Comparison of ENCODE assay signal across 8 cellular contexts in the genomic region with DNA sequence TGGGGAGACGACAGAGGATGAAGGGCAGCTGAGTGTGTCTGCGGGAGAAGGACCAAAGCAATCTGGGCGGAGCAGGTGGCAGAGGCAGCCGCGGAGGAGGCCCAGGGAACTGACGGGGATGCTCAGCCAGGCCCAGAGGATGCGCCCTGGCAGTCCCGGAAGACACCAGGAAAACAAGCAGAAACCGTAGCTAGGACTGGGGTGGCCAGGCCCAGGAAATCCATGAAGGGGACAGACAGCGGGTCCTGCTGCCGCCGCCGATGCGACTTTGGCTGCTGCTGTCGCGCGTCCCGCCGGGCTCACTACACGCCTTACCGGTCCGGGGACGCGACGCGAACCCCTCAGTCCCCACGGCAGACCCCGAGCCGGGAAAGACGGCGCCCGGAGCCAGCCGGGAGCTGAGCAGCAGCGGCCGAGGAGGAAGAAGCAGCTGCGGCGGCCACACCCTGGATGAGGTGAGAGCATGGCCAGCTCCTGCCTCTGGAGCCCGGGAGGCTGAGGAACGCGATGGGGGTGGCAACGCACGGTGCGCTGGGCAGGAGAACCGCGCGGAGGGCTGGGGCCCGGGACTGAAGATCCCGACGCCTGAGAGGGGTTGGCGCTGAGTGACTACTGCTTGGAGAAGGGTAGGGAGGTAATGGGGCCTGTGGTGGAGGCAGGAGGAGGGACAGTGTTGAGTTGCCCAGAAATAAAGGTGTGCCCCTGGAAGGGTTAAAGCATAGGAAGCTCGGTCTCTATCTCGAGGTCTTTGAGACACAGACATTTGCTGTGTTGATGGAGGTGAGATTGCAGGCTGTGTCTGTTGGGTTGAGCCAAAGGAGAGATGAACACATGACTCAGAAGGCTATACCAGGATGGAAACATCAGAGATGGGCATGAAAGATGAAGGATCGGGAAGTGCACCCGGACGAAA. TPM values are rescaled to one million over a fixed set of nuclear protein-coding genes. Genes with fewer than 3 reads are reported as not detected.
DNase-seq lines count a peak whose midpoint lies in the region; ATAC-seq and TF ChIP-seq lines count a peak whose summit lies in the region.
"Not testable (repeated sequence)": the region's sequence is repeated elsewhere in the genome, so short reads cannot be mapped to it uniquely, and the experiment has no call there.

No MANE protein-coding gene starts in this region.

- not testable (repeated sequence) for TF ChIP-seq POLR2A in uterus (IDR thresholded peaks at IDR 0.05)

- TF ChIP-seq CTCF in Panc1 (IDR thresholded peaks at IDR 0.05); uterus (IDR thresholded peaks at IDR 0.05): not testable (repeated sequence)

- not testable (repeated sequence) for BruUV-seq in Panc1 (replicated peaks; lab: Mats Ljungman, UMichigan)

- POLR2A ChIA-PET in Panc1 (lab: Charles Lee): not testable (repeated sequence)

- DNase-seq in ELR (ENCODE audit: low read depth) (peak; percentile 32), cerebellar cortex (ENCODE audit: low spot score) (peak; percentile 51), head of caudate nucleus (peak in 41 of 42 donors; percentile 1 to 68 (median 29)), medulla oblongata (ENCODE audit: extremely low spot score) (peak; percentile 4), retina (peak; percentile 67), uterus (peak in 1 of 2 donors; percentile 28)
- not testable (repeated sequence) for DNase-seq in Panc1 (ENCODE audit: low read depth, low spot score); activated T-cell treated with anti-CD3 and anti-CD28 coated beads, Interleukin-2, amount 50 U/mL, for 4 hours

- H3K27me3 Mint-ChIP-seq in activated T-cell treated with anti-CD3 and anti-CD28 coated beads, Interleukin-2, amount 50 U/mL, for 4 hours (ENCODE audit: low read depth): not testable (repeated sequence)

- H3K9me3 Mint-ChIP-seq in activated T-cell treated with anti-CD3 and anti-CD28 coated beads, Interleukin-2, amount 50 U/mL, for 4 hours: not testable (repeated sequence)

- intact Hi-C loops in Panc1 (cut with micrococcal nuclease; ENCODE audit: unreplicated experiment); head of caudate nucleus (cut with DNase I); uterus (cut with DNase I; ENCODE audit: low total_unique reads): not testable (repeated sequence)

- H3K4me1 ChIP-seq in Panc1 (ENCODE audit: control insufficient read depth, insufficient read depth, low read length); uterus: not testable (repeated sequence)

- H3K36me3 ChIP-seq in Panc1 (ENCODE audit: control insufficient read depth, insufficient read depth, low read length); uterus: not testable (repeated sequence)

- in situ Hi-C loops in Panc1 (cut with HindIII; ENCODE audit: low pct_unique_long_range_greater_than_20kb, low sequenced_read_pairs): not testable (repeated sequence)

- CTCF ChIA-PET in Panc1 (lab: Charles Lee): not testable (repeated sequence)

- peak overlapping the region in 1 of 2 experiments; percentile 16; a peak in 1 of 4 replicates for H3K4me3 ChIP-seq in Panc1 (ENCODE audit: low read depth in 2 of 2, low read length in 2 of 2)
- peak overlapping the region; percentile 35 to 44 for H3K4me3 ChIP-seq in uterus

- peak; percentile 82 for ATAC-seq in Panc1
- peak; percentile 59 to 76 for ATAC-seq in activated T-cell treated with anti-CD3 and anti-CD28 coated beads, Interleukin-2, amount 50 U/mL, for 4 hours

- not testable (repeated sequence) for H3K4me1 Mint-ChIP-seq in activated T-cell treated with anti-CD3 and anti-CD28 coated beads, Interleukin-2, amount 50 U/mL, for 4 hours (ENCODE audit: low read depth)

- H3K27me3 ChIP-seq in Panc1 (ENCODE audit: control insufficient read depth, insufficient read depth, low read length); uterus: not testable (repeated sequence)

- H3K9me3 ChIP-seq in Panc1 (ENCODE audit: control insufficient read depth, insufficient read depth, low read depth, low read length); uterus: not testable (repeated sequence)

- H3K4me3 Mint-ChIP-seq in activated T-cell treated with anti-CD3 and anti-CD28 coated beads, Interleukin-2, amount 50 U/mL, for 4 hours: peak overlapping the region; percentile 72

- not testable (repeated sequence) for H3K36me3 Mint-ChIP-seq in activated T-cell treated with anti-CD3 and anti-CD28 coated beads, Interleukin-2, amount 50 U/mL, for 4 hours (ENCODE audit: insufficient read depth)

- H3K27ac ChIP-seq in Panc1 (ENCODE audit: low read length): not testable (repeated sequence)
- peak overlapping the region; percentile 64 to 82 for H3K27ac ChIP-seq in uterus

RNA-seq across cellular contexts. Expression of a gene that starts 20.8 kb away (rescaled TPM):
- total RNA-seq in Panc1 (2021; ENCODE audit: unreplicated experiment): 23.7 TPM
- polyA plus RNA-seq in Panc1 (2012; ENCODE audit: insufficient read length): 11.8 TPM
- total RNA-seq in activated T-cell treated with anti-CD3 and anti-CD28 coated beads, Interleukin-2, amount 50 U/mL, for 4 hours: 10 to 100 TPM; 19.8 to 22.6 (median 20.2) TPM
- total RNA-seq in uterus: 10 to 100 TPM; 17.2 to 61.7 (median 42.2) TPM
